In the genomic region with DNA sequence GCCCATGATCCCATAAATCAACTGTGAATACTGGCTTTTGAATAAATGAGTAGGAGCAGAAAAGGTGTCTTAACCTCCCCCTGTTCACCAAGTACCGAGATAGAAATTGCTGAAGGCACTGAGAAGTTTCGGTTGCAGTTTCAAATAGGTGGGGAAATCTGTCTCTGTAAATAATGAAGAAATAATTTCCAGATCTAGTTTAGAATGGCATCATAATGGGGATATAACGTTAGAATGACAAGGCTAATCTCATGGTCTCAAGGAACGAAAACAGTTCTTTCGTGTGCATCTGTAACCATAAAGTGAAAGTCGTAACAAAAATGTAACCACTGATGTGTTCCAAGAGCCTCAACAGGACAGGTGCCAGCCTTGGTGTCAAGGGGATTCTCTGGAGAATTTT, we compare ENCODE assay signal across 1 cellular context.
TF ChIP-seq lines count a peak whose summit lies in the region.

No MANE protein-coding gene starts in this region.

TF ChIP-seq in GM12878, 131 proteins besides CTCF, POLR2A, EP300 and RAD21 (continued from another document and continues in another):
- TF ChIP-seq IKZF1 (conservative IDR thresholded peaks at IDR 0.05) (peak; percentile 51; the same call in 1 of the 2 replicates), NFIC (IDR thresholded peaks at IDR 0.05; ENCODE audit: low read depth, low read length) (no peak), TCF7 (IDR thresholded peaks at IDR 0.05; ENCODE audit: borderline replicate concordance) (no peak), ZNF24 (IDR thresholded peaks at IDR 0.05) (no peak), POLR2AphosphoS5 (IDR thresholded peaks at IDR 0.05; ENCODE audit: low read length) (no peak), KLF5 (IDR thresholded peaks at IDR 0.05; ENCODE audit: partially characterized antibody) (no peak), ZNF274 (IDR thresholded peaks at IDR 0.05; ENCODE audit: insufficient read depth, insufficient read length) (no peak), ZZZ3 (IDR thresholded peaks at IDR 0.05; ENCODE audit: control insufficient read depth, insufficient read length, low read depth) (no peak), TCF3 (IDR thresholded peaks at IDR 0.05; ENCODE audit: borderline replicate concordance, insufficient read depth, low read depth, low read length) (no peak), EZH2 (IDR thresholded peaks at IDR 0.05; ENCODE audit: borderline replicate concordance, control insufficient read depth, low read depth, low read length) (no peak), ATF7 (IDR thresholded peaks at IDR 0.05; ENCODE audit: low read depth) (peak; percentile 71), BACH1 (IDR thresholded peaks at IDR 0.05; ENCODE audit: borderline replicate concordance) (no peak), ESRRA (IDR thresholded peaks at IDR 0.05; ENCODE audit: low read length) (no peak), SREBF2 (IDR thresholded peaks at IDR 0.05; ENCODE audit: low read length) (no peak), NR2C2 (IDR thresholded peaks at IDR 0.05; ENCODE audit: borderline replicate concordance, control insufficient read depth, insufficient read length, low read depth) (no peak), CHD1 (IDR thresholded peaks at IDR 0.05; ENCODE audit: low read depth, low read length) (no peak), ZSCAN29 (IDR thresholded peaks at IDR 0.05) (no peak), GATAD2B (conservative IDR thresholded peaks at IDR 0.05; ENCODE audit: low read depth) (0 out of 2 replicates have a peak, but pooled peaks have one; percentile 16), STAT1 (conservative IDR thresholded peaks at IDR 0.05) (no peak), POLR2AphosphoS2 (IDR thresholded peaks at IDR 0.05; ENCODE audit: low read depth, low read length) (no peak), FOS (IDR thresholded peaks at IDR 0.05; ENCODE audit: borderline replicate concordance, extremely low read depth, insufficient read length) (no peak), SPI1 (IDR thresholded peaks at IDR 0.05; ENCODE audit: borderline replicate concordance, insufficient read depth, low read depth, low read length) (no peak), SMAD5 (IDR thresholded peaks at IDR 0.05; ENCODE audit: low read depth) (no peak), ZNF207 (IDR thresholded peaks at IDR 0.05; ENCODE audit: borderline replicate concordance) (no peak), CEBPB (IDR thresholded peaks at IDR 0.05; ENCODE audit: borderline replicate concordance in 1 of 2, low read depth in 2 of 2, low read length in 2 of 2) (no peak), BHLHE40 (IDR thresholded peaks at IDR 0.05; ENCODE audit: borderline replicate concordance in 1 of 2, low read depth in 2 of 2, low read length in 1 of 2) (peak in 1 of 2 experiments; percentile 37; a peak in 2 of 4 replicates), EGR1 (IDR thresholded peaks at IDR 0.05; ENCODE audit: borderline replicate concordance in 1 of 2, low read depth in 2 of 2, low read length in 2 of 2) (no peak), RAD51 (IDR thresholded peaks at IDR 0.05) (peak; percentile 22; the same call in 1 of the 2 replicates), CBFB (IDR thresholded peaks at IDR 0.05; ENCODE audit: low read depth) (no peak), SMARCA5 (IDR thresholded peaks at IDR 0.05) (no peak), NRF1 (conservative IDR thresholded peaks at IDR 0.05; ENCODE audit: low read depth, low read length) (no peak), MTA3 (IDR thresholded peaks at IDR 0.05; ENCODE audit: borderline replicate concordance, low read length) (no peak)
- TF ChIP-seq, protein P1, sequence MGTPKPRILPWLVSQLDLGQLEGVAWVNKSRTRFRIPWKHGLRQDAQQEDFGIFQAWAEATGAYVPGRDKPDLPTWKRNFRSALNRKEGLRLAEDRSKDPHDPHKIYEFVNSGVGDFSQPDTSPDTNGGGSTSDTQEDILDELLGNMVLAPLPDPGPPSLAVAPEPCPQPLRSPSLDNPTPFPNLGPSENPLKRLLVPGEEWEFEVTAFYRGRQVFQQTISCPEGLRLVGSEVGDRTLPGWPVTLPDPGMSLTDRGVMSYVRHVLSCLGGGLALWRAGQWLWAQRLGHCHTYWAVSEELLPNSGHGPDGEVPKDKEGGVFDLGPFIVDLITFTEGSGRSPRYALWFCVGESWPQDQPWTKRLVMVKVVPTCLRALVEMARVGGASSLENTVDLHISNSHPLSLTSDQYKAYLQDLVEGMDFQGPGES (IDR thresholded peaks at IDR 0.05), result no peak
- TF ChIP-seq, protein P2, sequence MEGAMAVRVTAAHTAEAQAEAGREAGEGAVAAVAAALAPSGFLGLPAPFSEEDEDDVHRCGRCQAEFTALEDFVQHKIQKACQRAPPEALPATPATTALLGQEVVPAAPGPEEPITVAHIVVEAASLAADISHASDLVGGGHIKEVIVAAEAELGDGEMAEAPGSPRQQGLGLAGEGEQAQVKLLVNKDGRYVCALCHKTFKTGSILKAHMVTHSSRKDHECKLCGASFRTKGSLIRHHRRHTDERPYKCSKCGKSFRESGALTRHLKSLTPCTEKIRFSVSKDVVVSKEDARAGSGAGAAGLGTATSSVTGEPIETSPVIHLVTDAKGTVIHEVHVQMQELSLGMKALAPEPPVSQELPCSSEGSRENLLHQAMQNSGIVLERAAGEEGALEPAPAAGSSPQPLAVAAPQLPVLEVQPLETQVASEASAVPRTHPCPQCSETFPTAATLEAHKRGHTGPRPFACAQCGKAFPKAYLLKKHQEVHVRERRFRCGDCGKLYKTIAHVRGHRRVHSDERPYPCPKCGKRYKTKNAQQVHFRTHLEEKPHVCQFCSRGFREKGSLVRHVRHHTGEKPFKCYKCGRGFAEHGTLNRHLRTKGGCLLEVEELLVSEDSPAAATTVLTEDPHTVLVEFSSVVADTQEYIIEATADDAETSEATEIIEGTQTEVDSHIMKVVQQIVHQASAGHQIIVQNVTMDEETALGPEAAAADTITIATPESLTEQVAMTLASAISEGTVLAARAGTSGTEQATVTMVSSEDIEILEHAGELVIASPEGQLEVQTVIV (IDR thresholded peaks at IDR 0.05; ENCODE audit: borderline replicate concordance, partially characterized antibody), result no peak
- TF ChIP-seq, protein P3, sequence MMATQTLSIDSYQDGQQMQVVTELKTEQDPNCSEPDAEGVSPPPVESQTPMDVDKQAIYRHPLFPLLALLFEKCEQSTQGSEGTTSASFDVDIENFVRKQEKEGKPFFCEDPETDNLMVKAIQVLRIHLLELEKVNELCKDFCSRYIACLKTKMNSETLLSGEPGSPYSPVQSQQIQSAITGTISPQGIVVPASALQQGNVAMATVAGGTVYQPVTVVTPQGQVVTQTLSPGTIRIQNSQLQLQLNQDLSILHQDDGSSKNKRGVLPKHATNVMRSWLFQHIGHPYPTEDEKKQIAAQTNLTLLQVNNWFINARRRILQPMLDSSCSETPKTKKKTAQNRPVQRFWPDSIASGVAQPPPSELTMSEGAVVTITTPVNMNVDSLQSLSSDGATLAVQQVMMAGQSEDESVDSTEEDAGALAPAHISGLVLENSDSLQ (IDR thresholded peaks at IDR 0.05), result no peak; the same call in 1 of the 2 replicates
- TF ChIP-seq, protein P4, sequence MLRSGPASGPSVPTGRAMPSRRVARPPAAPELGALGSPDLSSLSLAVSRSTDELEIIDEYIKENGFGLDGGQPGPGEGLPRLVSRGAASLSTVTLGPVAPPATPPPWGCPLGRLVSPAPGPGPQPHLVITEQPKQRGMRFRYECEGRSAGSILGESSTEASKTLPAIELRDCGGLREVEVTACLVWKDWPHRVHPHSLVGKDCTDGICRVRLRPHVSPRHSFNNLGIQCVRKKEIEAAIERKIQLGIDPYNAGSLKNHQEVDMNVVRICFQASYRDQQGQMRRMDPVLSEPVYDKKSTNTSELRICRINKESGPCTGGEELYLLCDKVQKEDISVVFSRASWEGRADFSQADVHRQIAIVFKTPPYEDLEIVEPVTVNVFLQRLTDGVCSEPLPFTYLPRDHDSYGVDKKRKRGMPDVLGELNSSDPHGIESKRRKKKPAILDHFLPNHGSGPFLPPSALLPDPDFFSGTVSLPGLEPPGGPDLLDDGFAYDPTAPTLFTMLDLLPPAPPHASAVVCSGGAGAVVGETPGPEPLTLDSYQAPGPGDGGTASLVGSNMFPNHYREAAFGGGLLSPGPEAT (IDR thresholded peaks at IDR 0.05; ENCODE audit: low read depth), result peak; percentile 58; the same call in 1 of the 2 replicates
- TF ChIP-seq, protein P5, sequence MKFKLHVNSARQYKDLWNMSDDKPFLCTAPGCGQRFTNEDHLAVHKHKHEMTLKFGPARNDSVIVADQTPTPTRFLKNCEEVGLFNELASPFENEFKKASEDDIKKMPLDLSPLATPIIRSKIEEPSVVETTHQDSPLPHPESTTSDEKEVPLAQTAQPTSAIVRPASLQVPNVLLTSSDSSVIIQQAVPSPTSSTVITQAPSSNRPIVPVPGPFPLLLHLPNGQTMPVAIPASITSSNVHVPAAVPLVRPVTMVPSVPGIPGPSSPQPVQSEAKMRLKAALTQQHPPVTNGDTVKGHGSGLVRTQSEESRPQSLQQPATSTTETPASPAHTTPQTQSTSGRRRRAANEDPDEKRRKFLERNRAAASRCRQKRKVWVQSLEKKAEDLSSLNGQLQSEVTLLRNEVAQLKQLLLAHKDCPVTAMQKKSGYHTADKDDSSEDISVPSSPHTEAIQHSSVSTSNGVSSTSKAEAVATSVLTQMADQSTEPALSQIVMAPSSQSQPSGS (IDR thresholded peaks at IDR 0.05; ENCODE audit: low read length), result no peak; the same call in 1 of the 2 replicates
- TF ChIP-seq, protein P6, sequence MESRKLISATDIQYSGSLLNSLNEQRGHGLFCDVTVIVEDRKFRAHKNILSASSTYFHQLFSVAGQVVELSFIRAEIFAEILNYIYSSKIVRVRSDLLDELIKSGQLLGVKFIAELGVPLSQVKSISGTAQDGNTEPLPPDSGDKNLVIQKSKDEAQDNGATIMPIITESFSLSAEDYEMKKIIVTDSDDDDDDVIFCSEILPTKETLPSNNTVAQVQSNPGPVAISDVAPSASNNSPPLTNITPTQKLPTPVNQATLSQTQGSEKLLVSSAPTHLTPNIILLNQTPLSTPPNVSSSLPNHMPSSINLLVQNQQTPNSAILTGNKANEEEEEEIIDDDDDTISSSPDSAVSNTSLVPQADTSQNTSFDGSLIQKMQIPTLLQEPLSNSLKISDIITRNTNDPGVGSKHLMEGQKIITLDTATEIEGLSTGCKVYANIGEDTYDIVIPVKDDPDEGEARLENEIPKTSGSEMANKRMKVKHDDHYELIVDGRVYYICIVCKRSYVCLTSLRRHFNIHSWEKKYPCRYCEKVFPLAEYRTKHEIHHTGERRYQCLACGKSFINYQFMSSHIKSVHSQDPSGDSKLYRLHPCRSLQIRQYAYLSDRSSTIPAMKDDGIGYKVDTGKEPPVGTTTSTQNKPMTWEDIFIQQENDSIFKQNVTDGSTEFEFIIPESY (IDR thresholded peaks at IDR 0.05), result no peak
- TF ChIP-seq, protein P7, sequence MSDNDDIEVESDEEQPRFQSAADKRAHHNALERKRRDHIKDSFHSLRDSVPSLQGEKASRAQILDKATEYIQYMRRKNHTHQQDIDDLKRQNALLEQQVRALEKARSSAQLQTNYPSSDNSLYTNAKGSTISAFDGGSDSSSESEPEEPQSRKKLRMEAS (IDR thresholded peaks at IDR 0.05; ENCODE audit: low read depth, low read length), result no peak
- TF ChIP-seq, protein P8, sequence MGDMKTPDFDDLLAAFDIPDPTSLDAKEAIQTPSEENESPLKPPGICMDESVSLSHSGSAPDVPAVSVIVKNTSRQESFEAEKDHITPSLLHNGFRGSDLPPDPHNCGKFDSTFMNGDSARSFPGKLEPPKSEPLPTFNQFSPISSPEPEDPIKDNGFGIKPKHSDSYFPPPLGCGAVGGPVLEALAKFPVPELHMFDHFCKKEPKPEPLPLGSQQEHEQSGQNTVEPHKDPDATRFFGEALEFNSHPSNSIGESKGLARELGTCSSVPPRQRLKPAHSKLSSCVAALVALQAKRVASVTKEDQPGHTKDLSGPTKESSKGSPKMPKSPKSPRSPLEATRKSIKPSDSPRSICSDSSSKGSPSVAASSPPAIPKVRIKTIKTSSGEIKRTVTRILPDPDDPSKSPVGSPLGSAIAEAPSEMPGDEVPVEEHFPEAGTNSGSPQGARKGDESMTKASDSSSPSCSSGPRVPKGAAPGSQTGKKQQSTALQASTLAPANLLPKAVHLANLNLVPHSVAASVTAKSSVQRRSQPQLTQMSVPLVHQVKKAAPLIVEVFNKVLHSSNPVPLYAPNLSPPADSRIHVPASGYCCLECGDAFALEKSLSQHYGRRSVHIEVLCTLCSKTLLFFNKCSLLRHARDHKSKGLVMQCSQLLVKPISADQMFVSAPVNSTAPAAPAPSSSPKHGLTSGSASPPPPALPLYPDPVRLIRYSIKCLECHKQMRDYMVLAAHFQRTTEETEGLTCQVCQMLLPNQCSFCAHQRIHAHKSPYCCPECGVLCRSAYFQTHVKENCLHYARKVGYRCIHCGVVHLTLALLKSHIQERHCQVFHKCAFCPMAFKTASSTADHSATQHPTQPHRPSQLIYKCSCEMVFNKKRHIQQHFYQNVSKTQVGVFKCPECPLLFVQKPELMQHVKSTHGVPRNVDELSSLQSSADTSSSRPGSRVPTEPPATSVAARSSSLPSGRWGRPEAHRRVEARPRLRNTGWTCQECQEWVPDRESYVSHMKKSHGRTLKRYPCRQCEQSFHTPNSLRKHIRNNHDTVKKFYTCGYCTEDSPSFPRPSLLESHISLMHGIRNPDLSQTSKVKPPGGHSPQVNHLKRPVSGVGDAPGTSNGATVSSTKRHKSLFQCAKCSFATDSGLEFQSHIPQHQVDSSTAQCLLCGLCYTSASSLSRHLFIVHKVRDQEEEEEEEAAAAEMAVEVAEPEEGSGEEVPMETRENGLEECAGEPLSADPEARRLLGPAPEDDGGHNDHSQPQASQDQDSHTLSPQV (IDR thresholded peaks at IDR 0.05), result no peak
- TF ChIP-seq, protein P9, sequence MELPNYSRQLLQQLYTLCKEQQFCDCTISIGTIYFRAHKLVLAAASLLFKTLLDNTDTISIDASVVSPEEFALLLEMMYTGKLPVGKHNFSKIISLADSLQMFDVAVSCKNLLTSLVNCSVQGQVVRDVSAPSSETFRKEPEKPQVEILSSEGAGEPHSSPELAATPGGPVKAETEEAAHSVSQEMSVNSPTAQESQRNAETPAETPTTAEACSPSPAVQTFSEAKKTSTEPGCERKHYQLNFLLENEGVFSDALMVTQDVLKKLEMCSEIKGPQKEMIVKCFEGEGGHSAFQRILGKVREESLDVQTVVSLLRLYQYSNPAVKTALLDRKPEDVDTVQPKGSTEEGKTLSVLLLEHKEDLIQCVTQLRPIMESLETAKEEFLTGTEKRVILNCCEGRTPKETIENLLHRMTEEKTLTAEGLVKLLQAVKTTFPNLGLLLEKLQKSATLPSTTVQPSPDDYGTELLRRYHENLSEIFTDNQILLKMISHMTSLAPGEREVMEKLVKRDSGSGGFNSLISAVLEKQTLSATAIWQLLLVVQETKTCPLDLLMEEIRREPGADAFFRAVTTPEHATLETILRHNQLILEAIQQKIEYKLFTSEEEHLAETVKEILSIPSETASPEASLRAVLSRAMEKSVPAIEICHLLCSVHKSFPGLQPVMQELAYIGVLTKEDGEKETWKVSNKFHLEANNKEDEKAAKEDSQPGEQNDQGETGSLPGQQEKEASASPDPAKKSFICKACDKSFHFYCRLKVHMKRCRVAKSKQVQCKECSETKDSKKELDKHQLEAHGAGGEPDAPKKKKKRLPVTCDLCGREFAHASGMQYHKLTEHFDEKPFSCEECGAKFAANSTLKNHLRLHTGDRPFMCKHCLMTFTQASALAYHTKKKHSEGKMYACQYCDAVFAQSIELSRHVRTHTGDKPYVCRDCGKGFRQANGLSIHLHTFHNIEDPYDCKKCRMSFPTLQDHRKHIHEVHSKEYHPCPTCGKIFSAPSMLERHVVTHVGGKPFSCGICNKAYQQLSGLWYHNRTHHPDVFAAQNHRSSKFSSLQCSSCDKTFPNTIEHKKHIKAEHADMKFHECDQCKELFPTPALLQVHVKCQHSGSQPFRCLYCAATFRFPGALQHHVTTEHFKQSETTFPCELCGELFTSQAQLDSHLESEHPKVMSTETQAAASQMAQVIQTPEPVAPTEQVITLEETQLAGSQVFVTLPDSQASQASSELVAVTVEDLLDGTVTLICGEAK (IDR thresholded peaks at IDR 0.05; ENCODE audit: borderline replicate concordance), result no peak
